ENCODE assay signal across 27 cellular contexts in genomic region chr7:44555350-44555749, GRCh38. TPM values are rescaled to one million over a fixed set of nuclear protein-coding genes. Genes with fewer than 3 reads are reported as not detected.
DNase-seq lines count a peak whose midpoint lies in the region; ATAC-seq, FAIRE-seq and TF ChIP-seq lines count a peak whose summit lies in the region.
"Had no signal": no experiment of that assay in that cellular context is flagged by ENCODE, and none has a peak within 500 bp of the region (broad histone marks: within the 10 kb centered on the region; RNA-seq: fewer than 3 reads in every experiment).

No MANE protein-coding gene starts in this region.

- CTCF ChIA-PET in activated CD4-positive, alpha-beta T cell treated with anti-CD3 and anti-CD28 coated beads for 36 hours (lab: Charles Lee) = interaction anchor here (0.8 to 2.4 kb wide), 2 partner anchors 21 to 434 kb away, joined by 3 to 10 read pairs; no protein-coding TSS in a partner anchor
- CTCF ChIA-PET in A549 (lab: Yijun Ruan, JAX) = interaction anchor here (1.2 to 3.6 kb wide), 2 partner anchors 10 to 341 kb away, joined by 4 to 18 read pairs; no protein-coding TSS in a partner anchor

- H3K4me1 Mint-ChIP-seq in activated CD4-positive, alpha-beta T cell treated with anti-CD3 and anti-CD28 coated beads for 36 hours = no peaks in the 10 kb centered on the region
- peaks cover 2 to 5% of the 10 kb centered on the region in 2 donors for H3K4me1 Mint-ChIP-seq in stimulated activated naive B cell treated with anti-CD40 and anti-IgM and Interleukin-4, amounts not matched to agents 10 μg/mL and 1 μg/mL and 100 μg/mL, for 72 hours
- H3K4me1 Mint-ChIP-seq: CD14-positive monocyte; CD8-positive, alpha-beta memory T cell; GM23338 had no signal

- H3K9me3 ChIP-seq in A549 (no peaks in the 10 kb centered on the region), breast epithelium (no peaks in the 10 kb centered on the region)
- H3K9me3 ChIP-seq: BE2C; BLaER1 treated with 17β-estradiol and CSF1 and Interleukin-3, amounts not matched to agents 10 nM and 100 nM had no signal

- no peaks in the 10 kb centered on the region for H3K36me3 Mint-ChIP-seq in activated CD4-positive, alpha-beta T cell treated with anti-CD3 and anti-CD28 coated beads for 36 hours (ENCODE audit: low read depth)
- no peaks in the 10 kb centered on the region for H3K36me3 Mint-ChIP-seq in stimulated activated naive B cell treated with anti-CD40 and anti-IgM and Interleukin-4, amounts not matched to agents 10 μg/mL and 1 μg/mL and 100 μg/mL, for 72 hours
- H3K36me3 Mint-ChIP-seq: CD14-positive monocyte; CD8-positive, alpha-beta memory T cell had no signal

- intact Hi-C loops in activated CD4-positive, alpha-beta T cell treated with anti-CD3 and anti-CD28 coated beads for 36 hours (cut with DNase I, micrococcal nuclease) = no loop called here
- intact Hi-C loops in breast epithelium (cut with DNase I; ENCODE audit: low total_unique reads) = no loop called here

- H3K27me3 ChIP-seq in breast epithelium = no peaks in the 10 kb centered on the region
- H3K27me3 ChIP-seq: BE2C; BLaER1 treated with 17β-estradiol and CSF1 and Interleukin-3, amounts not matched to agents 10 nM and 100 nM had no signal

- DNase-seq in activated CD4-positive, alpha-beta T cell treated with anti-CD3 and anti-CD28 coated beads for 36 hours = peak; percentile 1
- DNase-seq in activated CD4-positive, alpha-beta T cell treated with anti-CD3 and anti-CD28 coated beads for 4 hours = no peak
- DNase-seq in A549 (ENCODE audit: low read depth in 1 of 2, low spot score in 1 of 2) = no peak
- DNase-seq in amniotic epithelial cell (ENCODE audit: low read depth) = peak; percentile 26
- DNase-seq in stimulated activated naive B cell treated with anti-CD40 and anti-IgM and Interleukin-4, amounts not matched to agents 10 μg/mL and 1 μg/mL and 100 μg/mL, for 72 hours = no peak
- DNase-seq in breast epithelium (ENCODE audit: low spot score in 2 of 2) = no peak
- no peak for DNase-seq in DMS153 (lab: John Stamatoyannopoulos, UW)
- DNase-seq: ACHN; AML-193; BE2C; CD4-positive, alpha-beta T cell; CD8-positive, alpha-beta memory T cell; DMS 273 treated with DMSO at 0.1 percent for 48 hours; DMS53; DMS79 treated with DMSO at 0.1 percent for 48 hours; GF-D8; H9 had no signal

- H3K36me3 ChIP-seq in breast epithelium = no peaks in the 10 kb centered on the region
- H3K36me3 ChIP-seq: BE2C; BLaER1 treated with 17β-estradiol and CSF1 and Interleukin-3, amounts not matched to agents 10 nM and 100 nM had no signal

- H3K4me2 ChIP-seq in A549 = no peak overlapping the region
- H3K4me2 ChIP-seq: GM23338 had no signal

- no peaks in the 10 kb centered on the region for H3K9me3 Mint-ChIP-seq in activated CD4-positive, alpha-beta T cell treated with anti-CD3 and anti-CD28 coated beads for 36 hours (ENCODE audit: low read depth)
- H3K9me3 Mint-ChIP-seq in stimulated activated naive B cell treated with anti-CD40 and anti-IgM and Interleukin-4, amounts not matched to agents 10 μg/mL and 1 μg/mL and 100 μg/mL, for 72 hours = no peaks in the 10 kb centered on the region
- H3K9me3 Mint-ChIP-seq: CD4-positive, alpha-beta T cell; CD8-positive, alpha-beta memory T cell; GM23338; H9 had no signal

- no peak for TF ChIP-seq RAD21 in A549 (conservative IDR thresholded peaks at IDR 0.05 in 1 of 2, IDR thresholded peaks at IDR 0.05 in 1 of 2)

- H3K27ac Mint-ChIP-seq in activated CD4-positive, alpha-beta T cell treated with anti-CD3 and anti-CD28 coated beads for 36 hours = no peak overlapping the region
- H3K27ac Mint-ChIP-seq in stimulated activated naive B cell treated with anti-CD40 and anti-IgM and Interleukin-4, amounts not matched to agents 10 μg/mL and 1 μg/mL and 100 μg/mL, for 72 hours = peak overlapping the region; percentile 6
- H3K27ac Mint-ChIP-seq: CD14-positive monocyte; CD4-positive, alpha-beta T cell; CD8-positive, alpha-beta memory T cell; GM23338; H9 had no signal

- ATAC-seq in activated CD4-positive, alpha-beta T cell treated with anti-CD3 and anti-CD28 coated beads for 36 hours = no peak
- no peak for ATAC-seq in A549
- no peak for ATAC-seq in stimulated activated naive B cell treated with anti-CD40 and anti-IgM and Interleukin-4, amounts not matched to agents 10 μg/mL and 1 μg/mL and 100 μg/mL, for 72 hours (replicated peaks)
- ATAC-seq: GM23338, HCT116 had no signal

- no peaks in the 10 kb centered on the region for H3K27me3 Mint-ChIP-seq in activated CD4-positive, alpha-beta T cell treated with anti-CD3 and anti-CD28 coated beads for 36 hours
- peaks cover 7 to 17% of the 10 kb centered on the region in 2 donors for H3K27me3 Mint-ChIP-seq in stimulated activated naive B cell treated with anti-CD40 and anti-IgM and Interleukin-4, amounts not matched to agents 10 μg/mL and 1 μg/mL and 100 μg/mL, for 72 hours
- H3K27me3 Mint-ChIP-seq: CD4-positive, alpha-beta T cell had no signal

- TF ChIP-seq CTCF in A549 (IDR thresholded peaks at IDR 0.05) (no peak), breast epithelium (IDR thresholded peaks at IDR 0.05) (no peak)

- 49% methylated on average over 2 of the region's 2 CpGs for WGBS in A549 (ENCODE audit: missing lambda C conversion rate)

- no peak for TF ChIP-seq POLR2A in A549 (IDR thresholded peaks at IDR 0.05; ENCODE audit: low read length)
- no peak for TF ChIP-seq POLR2A in breast epithelium (IDR thresholded peaks at IDR 0.05)

- H3K27ac ChIP-seq in A549 (no peak overlapping the region), breast epithelium (no peak overlapping the region)
- H3K27ac ChIP-seq: BLaER1 treated with 17β-estradiol and CSF1 and Interleukin-3, amounts not matched to agents 10 nM and 100 nM had no signal

- FAIRE-seq in A549 (lab: Jason Lieb, UNC) = no peak
- FAIRE-seq: A204.1, D721Med, GM12891 had no signal

- TF ChIP-seq EP300 in A549 (IDR thresholded peaks at IDR 0.05) = no peak

- H3K4me3 Mint-ChIP-seq in activated CD4-positive, alpha-beta T cell treated with anti-CD3 and anti-CD28 coated beads for 36 hours = no peak overlapping the region
- no peak overlapping the region for H3K4me3 Mint-ChIP-seq in stimulated activated naive B cell treated with anti-CD40 and anti-IgM and Interleukin-4, amounts not matched to agents 10 μg/mL and 1 μg/mL and 100 μg/mL, for 72 hours
- H3K4me3 Mint-ChIP-seq: CD14-positive monocyte; CD4-positive, alpha-beta T cell; CD8-positive, alpha-beta memory T cell; GM23338; H9 had no signal

- H3K4me1 ChIP-seq in A549 = no peaks in the 10 kb centered on the region
- no peaks in the 10 kb centered on the region for H3K4me1 ChIP-seq in breast epithelium
- H3K4me1 ChIP-seq: BE2C had no signal

- POLR2A ChIA-PET in activated CD4-positive, alpha-beta T cell treated with anti-CD3 and anti-CD28 coated beads for 36 hours (lab: Charles Lee) = no interaction called here
- POLR2A ChIA-PET in A549 (lab: Yijun Ruan, JAX) = no interaction called here

- H3K4me3 ChIP-seq in A549 = no peak overlapping the region
- no peak overlapping the region for H3K4me3 ChIP-seq in breast epithelium
- H3K4me3 ChIP-seq: BLaER1 treated with 17β-estradiol and CSF1 and Interleukin-3, amounts not matched to agents 10 nM and 100 nM; GM23338 had no signal

TF ChIP-seq in A549, 52 proteins besides CTCF, POLR2A, EP300 and RAD21 (continues in another document):
- no peak for TF ChIP-seq TFCP2L1 (CRISPR knock-in tag; IDR thresholded peaks at IDR 0.05)
- TF ChIP-seq HOXB13 (CRISPR knock-in tag; IDR thresholded peaks at IDR 0.05; ENCODE audit: low read depth) = no peak
- no peak for TF ChIP-seq NFE2L2 (conservative IDR thresholded peaks at IDR 0.05; ENCODE audit: low read length)

RNA-seq across cellular contexts. Expression of gene NPC1L1, which starts 14.2 kb away (rescaled TPM):
- under 1 TPM in 1 of 2 experiments, not detected in 1; 0.04 TPM for total RNA-seq in activated CD4-positive, alpha-beta T cell treated with anti-CD3 and anti-CD28 coated beads for 36 hours
- polyA plus RNA-seq in A549 (2011; rRNA removed) (0.06 and 0.12 TPM in 2 replicates), A549 (2017; fragmentation: RNase III; extraction: RNeasy Plus Mini Kit Qiagen cat#74134 plus additional on column Dnase treatment) (0.01 to 0.04 TPM (median 0.03 TPM) in 3 replicates)
- 0.01 and 0.06 TPM in 2 replicates for polyA plus RNA-seq in A549 (2012; cell fraction: cytosol; rRNA removed)
- 0.17 and 0.18 TPM in 2 replicates for polyA plus RNA-seq in A549 (2012; cell fraction: nucleus; rRNA removed)
- 0.12 TPM in 1 of 2 replicates, not detected in the other for polyA minus RNA-seq in A549 (2011; rRNA and poly(A)+ RNA removed)
- under 1 TPM; 0.16 to 0.33 (median 0.29) TPM for total RNA-seq in breast epithelium
- total RNA-seq: CD8-positive, alpha-beta memory T cell; Daoy; G401; GM23338; H4 had no signal
- polyA plus RNA-seq: CD14-positive monocyte; CD8-positive, alpha-beta memory T cell had no signal

RNA-seq across cellular contexts. Expression of gene DDX56, which starts 18.4 kb away (rescaled TPM):
- total RNA-seq in activated CD4-positive, alpha-beta T cell treated with anti-CD3 and anti-CD28 coated beads for 36 hours = 100 to 1,000 TPM in 1 of 2 experiments, 10 to 100 TPM in 1; 98.5 to 104 TPM
- polyA plus RNA-seq in A549 (2011; rRNA removed) (96.1 and 108 TPM in 2 replicates), A549 (2017; fragmentation: RNase III; extraction: RNeasy Plus Mini Kit Qiagen cat#74134 plus additional on column Dnase treatment) (93.4 to 100 TPM (median 97.7 TPM) in 3 replicates)
- polyA plus RNA-seq in A549 (2012; cell fraction: cytosol; rRNA removed) = 96.9 and 120 TPM in 2 replicates
- 263 and 283 TPM in 2 replicates for polyA plus RNA-seq in A549 (2012; cell fraction: nucleus; rRNA removed)
- 150 and 154 TPM in 2 replicates for polyA minus RNA-seq in A549 (2011; rRNA and poly(A)+ RNA removed)
- total RNA-seq in breast epithelium = 10 to 100 TPM; 48.6 to 61.9 (median 61.8) TPM

RNA-seq across cellular contexts. Expression of gene TMED4, which starts 26.7 kb away (rescaled TPM):
- total RNA-seq in activated CD4-positive, alpha-beta T cell treated with anti-CD3 and anti-CD28 coated beads for 36 hours = 10 to 100 TPM; 71.6 to 73.0 TPM
- polyA plus RNA-seq in A549 (2011; rRNA removed) (68.3 and 79.2 TPM in 2 replicates), A549 (2017; fragmentation: RNase III; extraction: RNeasy Plus Mini Kit Qiagen cat#74134 plus additional on column Dnase treatment) (53.9 to 55.9 TPM (median 55.1 TPM) in 3 replicates)
- 53.0 and 70.7 TPM in 2 replicates for polyA plus RNA-seq in A549 (2012; cell fraction: cytosol; rRNA removed)
- polyA plus RNA-seq in A549 (2012; cell fraction: nucleus; rRNA removed) = 98.9 and 134 TPM in 2 replicates
- polyA minus RNA-seq in A549 (2011; rRNA and poly(A)+ RNA removed) = 58.8 and 75.2 TPM in 2 replicates
- total RNA-seq in breast epithelium = 100 to 1,000 TPM; 143 to 208 (median 171) TPM

RNA-seq across cellular contexts. Expression of gene OGDH, which starts 51.1 kb away (rescaled TPM):
- total RNA-seq in activated CD4-positive, alpha-beta T cell treated with anti-CD3 and anti-CD28 coated beads for 36 hours = 10 to 100 TPM; 80.3 to 90.1 TPM
- polyA plus RNA-seq in A549 (2011; rRNA removed) (32.5 and 37.2 TPM in 2 replicates), A549 (2017; fragmentation: RNase III; extraction: RNeasy Plus Mini Kit Qiagen cat#74134 plus additional on column Dnase treatment) (35.8 to 38.8 TPM (median 37.7 TPM) in 3 replicates)
- 37.2 and 43.6 TPM in 2 replicates for polyA plus RNA-seq in A549 (2012; cell fraction: cytosol; rRNA removed)
- polyA plus RNA-seq in A549 (2012; cell fraction: nucleus; rRNA removed) = 85.1 and 94.7 TPM in 2 replicates
- 74.2 and 83.3 TPM in 2 replicates for polyA minus RNA-seq in A549 (2011; rRNA and poly(A)+ RNA removed)
- total RNA-seq in breast epithelium = 10 to 100 TPM; 45.7 to 67.5 (median 46.2) TPM

Comparison
In these comparisons a context has a peak if more than half of its experiments do, and no peak if none do; other contexts are left out.
1. DNase-seq: peak in activated CD4-positive, alpha-beta T cell treated with anti-CD3 and anti-CD28 coated beads for 36 hours (single experiment) and amniotic epithelial cell (single experiment); none in activated CD4-positive, alpha-beta T cell treated with anti-CD3 and anti-CD28 coated beads for 4 hours (0 of 2), A549 (0 of 2), stimulated activated naive B cell treated with anti-CD40 and anti-IgM and Interleukin-4, amounts not matched to agents 10 μg/mL and 1 μg/mL and 100 μg/mL, for 72 hours (single experiment), breast epithelium (0 of 2) and DMS153 (single experiment).